ENCODE assay signal across 10 cellular contexts in the genomic region with DNA sequence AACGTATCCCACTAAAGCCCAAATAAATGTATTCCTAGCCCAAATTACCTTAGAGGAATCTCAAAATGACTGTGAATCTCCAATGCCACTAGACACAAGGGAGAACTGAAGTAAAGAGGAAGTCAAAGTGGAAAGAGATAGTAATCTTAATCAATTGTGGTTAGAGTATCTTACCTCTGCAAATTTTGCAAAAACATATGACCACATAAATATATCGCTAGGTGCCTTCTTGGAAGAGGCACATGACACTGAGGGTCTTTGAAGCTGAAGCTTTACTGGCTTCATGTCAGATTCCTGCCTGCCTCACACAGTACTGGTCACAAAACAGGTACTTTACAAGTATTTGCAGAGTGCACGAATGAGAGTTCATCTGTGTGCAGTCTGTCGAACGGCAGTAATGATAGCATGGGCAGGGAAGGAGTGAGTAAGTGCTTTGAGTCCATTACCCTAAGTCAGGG.
DNase-seq lines count a peak whose midpoint lies in the region; ATAC-seq lines count a peak whose summit lies in the region.
"Had no signal": no experiment of that assay in that cellular context is flagged by ENCODE, and none has a peak within 500 bp of the region (broad histone marks: within the 10 kb centered on the region; RNA-seq: fewer than 3 reads in every experiment).

No MANE protein-coding gene starts in this region.

- peaks cover 24% of the 10 kb centered on the region for H3K36me3 Mint-ChIP-seq in activated CD4-positive, alpha-beta T cell treated with anti-CD3 and anti-CD28 coated beads, Interleukin-2, amount 10 ng/mL, durations not matched to agents 7 days and 5 days (ENCODE audit: low read depth)

- peaks cover 53% of the 10 kb centered on the region for H3K4me1 Mint-ChIP-seq in activated CD4-positive, alpha-beta T cell treated with anti-CD3 and anti-CD28 coated beads, Interleukin-2, amount 10 ng/mL, durations not matched to agents 7 days and 5 days

- no peaks in the 10 kb centered on the region for H3K27me3 Mint-ChIP-seq in activated CD4-positive, alpha-beta T cell treated with anti-CD3 and anti-CD28 coated beads, Interleukin-2, amount 10 ng/mL, durations not matched to agents 7 days and 5 days

- no peak overlapping the region for H3K4me3 Mint-ChIP-seq in activated CD4-positive, alpha-beta T cell treated with anti-CD3 and anti-CD28 coated beads, Interleukin-2, amount 10 ng/mL, durations not matched to agents 7 days and 5 days

- H3K27ac Mint-ChIP-seq in activated CD4-positive, alpha-beta T cell treated with anti-CD3 and anti-CD28 coated beads, Interleukin-2, amount 10 ng/mL, durations not matched to agents 7 days and 5 days, result peak overlapping the region; percentile 88

- CTCF ChIA-PET in activated CD4-positive, alpha-beta T cell treated with anti-CD3 and anti-CD28 coated beads, Interleukin-2, amount 10 ng/mL, durations not matched to agents 7 days and 5 days (lab: Charles Lee), result interaction anchor here (0.7 to 1.3 kb wide), 3 partner anchors 18 to 56 kb away, joined by 3 read pairs; no protein-coding TSS in a partner anchor

- peak; percentile 12 for DNase-seq in activated CD4-positive, alpha-beta T cell treated with anti-CD3 and anti-CD28 coated beads for 48 hours
- no peak for DNase-seq in activated CD4-positive, alpha-beta T cell treated with anti-CD3 and anti-CD28 coated beads, Interleukin-2, amount 50 U/mL, for 48 hours
- DNase-seq in activated CD4-positive, alpha-beta T cell treated with anti-CD3 and anti-CD28 coated beads, Interleukin-2, amount 10 ng/mL, durations not matched to agents 7 days and 5 days, result peak; percentile 56
- peak; percentile 26 for DNase-seq in stimulated activated CD4-positive, alpha-beta T cell treated with anti-CD3 and anti-CD28 coated beads, Interleukin-4, amount 100 ng/mL, for 24 hours
- no peak for DNase-seq in NCI-H510A treated with DMSO at 0.1 percent for 48 hours (lab: John Stamatoyannopoulos, UW)
- DNase-seq in effector CD8-positive, alpha-beta T cell (lab: John Stamatoyannopoulos, UW), result no peak
- DNase-seq: NCI-H69 had no signal

- POLR2A ChIA-PET in activated CD4-positive, alpha-beta T cell treated with anti-CD3 and anti-CD28 coated beads, Interleukin-2, amount 10 ng/mL, durations not matched to agents 7 days and 5 days (lab: Charles Lee), result no interaction called here

- peak; percentile 54 for ATAC-seq in HG03469 (IDR thresholded peaks at IDR 0.05; ENCODE audit: unreplicated experiment)
- no peak for ATAC-seq in HG03439 (IDR thresholded peaks at IDR 0.05; ENCODE audit: unreplicated experiment)
- ATAC-seq: A549 had no signal

- peaks cover 25% of the 10 kb centered on the region for H3K9me3 Mint-ChIP-seq in activated CD4-positive, alpha-beta T cell treated with anti-CD3 and anti-CD28 coated beads, Interleukin-2, amount 10 ng/mL, durations not matched to agents 7 days and 5 days

Comparison
In these comparisons a context has a peak if more than half of its experiments do, and no peak if none do; other contexts are left out.
1. DNase-seq: peak in activated CD4-positive, alpha-beta T cell treated with anti-CD3 and anti-CD28 coated beads for 48 hours (single experiment), activated CD4-positive, alpha-beta T cell treated with anti-CD3 and anti-CD28 coated beads, Interleukin-2, amount 10 ng/mL, durations not matched to agents 7 days and 5 days (single experiment) and stimulated activated CD4-positive, alpha-beta T cell treated with anti-CD3 and anti-CD28 coated beads, Interleukin-4, amount 100 ng/mL, for 24 hours (single experiment); none in activated CD4-positive, alpha-beta T cell treated with anti-CD3 and anti-CD28 coated beads, Interleukin-2, amount 50 U/mL, for 48 hours (0 of 2), NCI-H510A treated with DMSO at 0.1 percent for 48 hours (single experiment) and effector CD8-positive, alpha-beta T cell (single experiment).